Comparison of ENCODE assay signal across 27 cellular contexts in the genomic region with DNA sequence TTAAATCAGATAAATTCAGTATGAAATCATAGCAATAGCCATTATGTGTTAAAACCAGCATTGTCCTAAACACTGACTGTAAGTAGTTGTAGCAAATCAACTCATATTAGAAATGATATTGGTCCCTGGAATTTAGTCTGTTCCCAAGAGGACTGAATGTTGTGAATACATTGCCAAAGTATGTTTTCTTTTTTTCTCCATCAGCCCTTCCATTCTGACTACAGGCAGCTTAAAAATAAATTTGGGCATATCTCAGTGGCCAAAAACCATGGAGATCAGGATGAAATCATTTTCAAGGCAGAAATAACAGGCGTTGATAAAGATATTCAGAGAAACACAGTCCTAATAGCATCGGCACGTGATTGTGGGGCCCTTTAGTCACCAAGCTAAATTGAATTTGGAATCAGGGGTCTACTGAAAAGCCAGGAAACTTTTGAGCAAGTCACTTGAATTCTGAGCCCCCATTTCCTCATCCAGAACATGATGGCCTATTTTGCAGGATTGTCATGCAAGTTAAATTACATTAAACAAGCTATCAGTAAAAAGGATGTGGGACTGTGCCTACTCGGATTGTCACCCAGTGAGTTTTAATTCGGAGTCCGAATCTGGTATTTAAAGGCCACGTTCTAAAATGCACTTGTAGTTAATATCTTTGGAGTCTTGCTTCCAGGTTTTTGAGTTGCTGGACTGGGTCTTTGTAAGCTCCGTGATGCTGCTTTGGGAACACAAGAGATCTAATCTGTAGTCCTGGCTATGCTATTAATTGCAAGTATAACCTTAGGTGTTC. TPM values are rescaled to one million over a fixed set of nuclear protein-coding genes. Genes with fewer than 3 reads are reported as not detected.
A peak's percentile ranks its signal among the peaks of the same experiment; 100 is the strongest.
DNase-seq lines count a peak whose midpoint lies in the region; ATAC-seq and TF ChIP-seq lines count a peak whose summit lies in the region.
"Had no signal": no experiment of that assay in that cellular context is flagged by ENCODE, and none has a peak within 500 bp of the region (broad histone marks: within the 10 kb centered on the region; RNA-seq: fewer than 3 reads in every experiment).

No MANE protein-coding gene starts in this region.

- intact Hi-C loops in left ventricle myocardium inferior (cut with micrococcal nuclease) (no loop called here), Right ventricle myocardium inferior (cut with DNase I) (loop anchor here (10.0 kb wide), 1 partner anchor 453 kb away; no protein-coding TSS in a partner anchor), stomach (cut with DNase I; ENCODE audit: low total_unique reads) (no loop called here)

- H3K9me3 ChIP-seq in left ventricle myocardium inferior (replicated peaks) (no peaks in the 10 kb centered on the region), stomach (no peaks in the 10 kb centered on the region), upper lobe of left lung (no peaks in the 10 kb centered on the region)

- DNase-seq in left ventricle myocardium inferior (no peak), Right ventricle myocardium inferior (ENCODE audit: missing footprints) (no peak), fibroblast of gingiva (ENCODE audit: low read depth) (peak; percentile 37), stomach (no peak), upper lobe of left lung (no peak), GM20000 (ENCODE audit: low spot score) (no peak), HuH-7 (ENCODE audit: low spot score) (no peak), T1000 (lab: John Stamatoyannopoulos, UW) (no peak)
- DNase-seq: activated CD4-positive, alpha-beta memory T cell treated with anti-CD3 and anti-CD28 coated beads, Interleukin-2, amount 10 ng/mL, durations not matched to agents 7 days and 5 days; activated CD4-positive, CD25-positive, alpha-beta regulatory T cell treated with anti-CD3 and anti-CD28 coated beads, Interleukin-2, amount 50 U/mL, for 72 hours; activated CD8-positive, alpha-beta memory T cell treated with anti-CD3 and anti-CD28 coated beads, Interleukin-2, amount 50 U/mL, for 48 hours; activated naive CD4-positive, alpha-beta T cell treated with anti-CD3 and anti-CD28 coated beads, Interleukin-2, amount 10 ng/mL, durations not matched to agents 7 days and 5 days; AML-193; amniotic stem cell; CD4-positive, alpha-beta T cell; dermis blood vessel endothelial cell; glutamatergic neuron; kidney glomerular epithelial cell; mesenchymal stem cell; NCI-H1436; NCI-H2107; NCI-H446 treated with DMSO at 0.1 percent for 48 hours; posterior cingulate gyrus had no signal

- TF ChIP-seq EP300 in stomach (IDR thresholded peaks at IDR 0.05): no peak
- no peak for TF ChIP-seq EP300 in upper lobe of left lung (IDR thresholded peaks at IDR 0.05)

- H3K27me3 ChIP-seq in left ventricle myocardium inferior (ENCODE audit: low read depth): no peaks in the 10 kb centered on the region
- no peaks in the 10 kb centered on the region for H3K27me3 ChIP-seq in stomach
- H3K27me3 ChIP-seq in upper lobe of left lung: no peaks in the 10 kb centered on the region
- H3K27me3 ChIP-seq: cardiac muscle cell had no signal

- H3K4me1 ChIP-seq in left ventricle myocardium inferior (peaks cover 93% of the 10 kb centered on the region), stomach (peaks cover 30 to 65% (median 51%) of the 10 kb centered on the region in 4 donors), upper lobe of left lung (peaks cover 32 to 56% (median 53%) of the 10 kb centered on the region in 4 donors)

- ATAC-seq in Right ventricle myocardium inferior: no peak
- no peak for ATAC-seq in upper lobe of left lung (ENCODE audit: low FRiP score in 2 of 2)
- ATAC-seq: HCT116 had no signal

- no peak overlapping the region for H3K4me3 ChIP-seq in left ventricle myocardium inferior
- no peak overlapping the region for H3K4me3 ChIP-seq in stomach
- H3K4me3 ChIP-seq in upper lobe of left lung: no peak overlapping the region
- H3K4me3 ChIP-seq: cardiac muscle cell, SK-N-MC had no signal

- H3K36me3 ChIP-seq in left ventricle myocardium inferior (no peaks in the 10 kb centered on the region), stomach (no peaks in the 10 kb centered on the region), upper lobe of left lung (no peaks in the 10 kb centered on the region)
- H3K36me3 ChIP-seq: cardiac muscle cell had no signal

- H3K27ac ChIP-seq in left ventricle myocardium inferior (replicated peaks): peak overlapping the region; percentile 96
- peak overlapping the region in 4 of 5 donors; percentile 84 to 89 (median 86) for H3K27ac ChIP-seq in stomach
- H3K27ac ChIP-seq in upper lobe of left lung: peak overlapping the region in 3 of 4 donors; percentile 31 to 61 (median 42)
- H3K27ac ChIP-seq: cardiac muscle cell, RWPE1, SK-N-MC had no signal

- no peak for TF ChIP-seq CTCF in left ventricle myocardium inferior (IDR thresholded peaks at IDR 0.05; ENCODE audit: borderline replicate concordance)
- TF ChIP-seq CTCF in stomach (IDR thresholded peaks at IDR 0.05): no peak
- no peak for TF ChIP-seq CTCF in upper lobe of left lung (IDR thresholded peaks at IDR 0.05)
- TF ChIP-seq CTCF in GM20000 (IDR thresholded peaks at IDR 0.05; ENCODE audit: extremely low read depth, missing control alignments): no peak

- TF ChIP-seq POLR2A in stomach (IDR thresholded peaks at IDR 0.05) (no peak), upper lobe of left lung (IDR thresholded peaks at IDR 0.05) (no peak)

- 73 to 88% (median 88%) methylated on average over 8 of the region's 8 CpGs for WGBS in stomach, 5 donors
- 77 to 78% methylated on average over 8 of the region's 8 CpGs for WGBS in upper lobe of left lung, 2 donors

RNA-seq across cellular contexts. Expression of gene HLF, which starts 17.0 kb away (rescaled TPM):
- 22.6 TPM for total RNA-seq in left ventricle myocardium inferior
- total RNA-seq in Right ventricle myocardium inferior: 35.7 TPM
- total RNA-seq in stomach: 10 to 100 TPM in 3 of 5 donors, 1 to 10 TPM in 2; 2.3 to 42.4 (median 12.9) TPM
- polyA plus RNA-seq in stomach: 10 to 100 TPM in 1 of 3 donors, 1 to 10 TPM in 2; 1.6 to 10.6 (median 2.9) TPM
- 10 to 100 TPM; 19.9 to 45.1 (median 26.1) TPM for total RNA-seq in upper lobe of left lung
- total RNA-seq: dermis blood vessel endothelial cell had no signal

Comparison
In these comparisons a context has a peak if more than half of its experiments do, and no peak if none do; other contexts are left out.
1. H3K27ac ChIP-seq: peak in every context shown above with its lines; median percentile 96 in left ventricle myocardium inferior; 86 in stomach; 42 in upper lobe of left lung.